Comparison of ENCODE assay signal across 1 cellular context in the genomic region with DNA sequence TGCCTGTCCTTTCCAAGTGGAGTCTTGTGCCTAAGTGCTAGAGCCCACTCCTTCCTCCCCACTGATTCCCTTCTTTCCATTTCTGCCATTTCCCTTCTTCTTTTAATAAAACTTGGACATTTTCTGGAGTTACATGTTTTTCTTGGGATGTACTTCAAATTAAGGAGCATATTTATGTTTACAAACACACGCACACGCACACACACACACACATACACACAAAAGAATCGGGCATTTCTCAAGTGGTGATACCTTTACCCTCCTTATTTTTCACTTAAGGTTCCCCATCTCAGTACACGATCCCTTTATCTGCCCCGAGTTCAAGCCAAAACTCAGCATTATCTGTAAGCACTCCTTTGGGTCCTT.
TF ChIP-seq lines count a peak whose summit lies in the region.

No MANE protein-coding gene starts in this region.

TF ChIP-seq in HepG2, 621 proteins besides CTCF, POLR2A, EP300 and RAD21 (continued from another document):
- TF ChIP-seq RBM22 (optimal IDR thresholded peaks at IDR 0.05; ENCODE audit: low read length), result no peak
